In the genomic region with DNA sequence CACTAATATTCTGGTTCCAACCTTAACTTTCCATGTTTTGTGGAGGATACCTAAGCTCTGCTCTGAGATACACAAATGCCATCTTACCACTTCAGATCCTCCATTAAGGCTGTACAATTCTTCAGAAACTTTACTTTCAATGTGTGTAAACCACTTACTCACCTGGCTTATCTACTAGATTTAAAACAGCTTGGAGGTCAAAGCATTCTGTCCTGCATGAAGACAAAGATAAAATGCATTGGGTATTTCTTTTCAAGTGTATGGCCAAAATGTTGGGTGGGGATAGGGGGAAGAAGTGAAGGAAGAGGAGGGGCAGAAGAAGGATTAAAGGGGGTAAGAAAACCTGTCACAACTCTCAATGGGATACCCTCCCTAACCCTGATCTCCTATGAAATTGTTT, we compare ENCODE assay signal across 8 cellular contexts. TPM values are rescaled to one million over a fixed set of nuclear protein-coding genes. Genes with fewer than 3 reads are reported as not detected.
DNase-seq lines count a peak whose midpoint lies in the region; ATAC-seq and TF ChIP-seq lines count a peak whose summit lies in the region.

No MANE protein-coding gene starts in this region.

- H3K27me3 Mint-ChIP-seq in nephron (ENCODE audit: low read depth): no peaks in the 10 kb centered on the region

- no peak for DNase-seq in BJ (ENCODE audit: low read depth)
- DNase-seq in MG63: no peak
- no peak for DNase-seq in SW480 (ENCODE audit: low spot score)
- DNase-seq in HuH-7.5 (ENCODE audit: low spot score): no peak
- no peak for DNase-seq in AG08395 (ENCODE audit: low spot score)

- H3K36me3 ChIP-seq in BJ (ENCODE audit: control insufficient read depth, insufficient read depth, low read length): peaks cover 2% of the 10 kb centered on the region
- H3K36me3 ChIP-seq in MG63: peaks cover 22% of the 10 kb centered on the region
- H3K36me3 ChIP-seq in ectodermal cell (ENCODE audit: control insufficient read depth, insufficient read depth, low read length): no peaks in the 10 kb centered on the region

- H3K36me3 Mint-ChIP-seq in nephron (ENCODE audit: low read depth): peaks cover 9% of the 10 kb centered on the region

- H3K9me3 ChIP-seq in MG63 (no peaks in the 10 kb centered on the region), ectodermal cell (ENCODE audit: control insufficient read depth, low read length) (no peaks in the 10 kb centered on the region)

- H3K4me1 Mint-ChIP-seq in nephron: peaks cover 21% of the 10 kb centered on the region

- POLR2A ChIA-PET in BJ (lab: Charles Lee): interaction anchor here (0.7 kb wide), 1 partner anchor 302 kb away, joined by 7 read pairs; no protein-coding TSS in a partner anchor

- CTCF ChIA-PET in BJ (lab: Yijun Ruan, JAX): interaction anchor here (0.6 to 1.3 kb wide), 3 partner anchors 33 to 204 kb away, joined by 3 read pairs; partner anchors contain the start of gene SCAI

- no peak for ATAC-seq in HG03196 (IDR thresholded peaks at IDR 0.05; ENCODE audit: unreplicated experiment)

- no peak for TF ChIP-seq CTCF in BJ (IDR thresholded peaks at IDR 0.05; ENCODE audit: insufficient read depth, low read depth, low read length)
- no peak for TF ChIP-seq CTCF in nephron (IDR thresholded peaks at IDR 0.05; ENCODE audit: unreplicated experiment in 3 of 3)

- no peaks in the 10 kb centered on the region for H3K4me1 ChIP-seq in ectodermal cell (ENCODE audit: control insufficient read depth, insufficient read depth, low read length)

- H3K27ac Mint-ChIP-seq in nephron: peak overlapping the region; percentile 86 to 95 (median 90)

- H3K4me3 ChIP-seq in BJ (ENCODE audit: low read depth, low read length) (peak overlapping the region; percentile 56), MG63 (peak overlapping the region; percentile 94), ectodermal cell (ENCODE audit: insufficient read depth, low read depth, low read length) (peak overlapping the region; percentile 92)

- no peak overlapping the region for H3K27ac ChIP-seq in ectodermal cell (ENCODE audit: insufficient read depth, low read depth, low read length, poor library complexity, severe bottlenecking)

- H3K27me3 ChIP-seq in BJ (ENCODE audit: control insufficient read depth, insufficient read depth, low read length) (no peaks in the 10 kb centered on the region), MG63 (no peaks in the 10 kb centered on the region), ectodermal cell (ENCODE audit: control insufficient read depth, insufficient read depth, low read length, poor library complexity, severe bottlenecking) (no peaks in the 10 kb centered on the region)

- no peaks in the 10 kb centered on the region for H3K9me3 Mint-ChIP-seq in nephron

- peak overlapping the region; percentile 92 to 98 (median 93) for H3K4me3 Mint-ChIP-seq in nephron

RNA-seq across cellular contexts. Expression of gene GOLGA1, which starts 0.9 kb away (rescaled TPM):
- polyA plus RNA-seq in BJ (2011; rRNA removed): 10.8 and 12.4 TPM in 2 replicates
- 5.4 and 8.8 TPM in 2 replicates for polyA minus RNA-seq in BJ (2011; rRNA and poly(A)+ RNA removed)
- 13.3 and 14.6 TPM in 2 replicates for total RNA-seq in MG63 (2014; rRNA removed; shearing (Covaris generic); ENCODE audit: low replicate concordance)
- 12.7 TPM for polyA plus RNA-seq in ectodermal cell (2013, experiment 1 of 4)
- 11.6 TPM for polyA plus RNA-seq in ectodermal cell (2013, experiment 2 of 4)
- polyA plus RNA-seq in ectodermal cell (2013, experiment 3 of 4): 9.7 TPM
- 10.5 TPM for polyA plus RNA-seq in ectodermal cell (2013, experiment 4 of 4)
